ENCODE assay signal across 14 cellular contexts in genomic region chr7:35839860-35840854, GRCh38. TPM values are rescaled to one million over a fixed set of nuclear protein-coding genes. Genes with fewer than 3 reads are reported as not detected.
DNase-seq lines count a peak whose midpoint lies in the region; ATAC-seq, FAIRE-seq and TF ChIP-seq lines count a peak whose summit lies in the region.
"Had no signal": no experiment of that assay in that cellular context is flagged by ENCODE, and none has a peak within 500 bp of the region (broad histone marks: within the 10 kb centered on the region; RNA-seq: fewer than 3 reads in every experiment).

No MANE protein-coding gene starts in this region.

- in situ Hi-C loops in Panc1 (cut with HindIII; ENCODE audit: low pct_unique_long_range_greater_than_20kb, low sequenced_read_pairs): no loop called here

- no peak overlapping the region for H3K4me2 ChIP-seq in MM.1S (ENCODE audit: low read depth, low read length)
- H3K4me2 ChIP-seq: neural progenitor cell had no signal

- H3K27me3 Mint-ChIP-seq in activated naive CD8-positive, alpha-beta T cell treated with anti-CD3 and anti-CD28 coated beads, Interleukin-2, amount 50 U/mL, for 24 hours: no peaks in the 10 kb centered on the region
- no peaks in the 10 kb centered on the region for H3K27me3 Mint-ChIP-seq in activated naive CD8-positive, alpha-beta T cell treated with anti-CD3 and anti-CD28 coated beads for 36 hours
- H3K27me3 Mint-ChIP-seq in activated naive CD4-positive, alpha-beta T cell treated with anti-CD3 and anti-CD28 coated beads, Interleukin-2, amount 10 ng/mL, durations not matched to agents 7 days and 5 days: no peaks in the 10 kb centered on the region
- H3K27me3 Mint-ChIP-seq: activated B cell treated with CpG ODN at 0.5 μM for 24 hours had no signal

- TF ChIP-seq CTCF in Panc1 (IDR thresholded peaks at IDR 0.05) (peak; percentile 19; the same call in 1 of the 2 replicates), epithelial cell of esophagus (IDR thresholded peaks at IDR 0.05; ENCODE audit: insufficient read depth, low read depth, low read length, missing control alignments) (no peak), MM.1S (IDR thresholded peaks at IDR 0.05; ENCODE audit: low read length) (no peak)

- H3K27me3 ChIP-seq in Panc1 (ENCODE audit: control insufficient read depth, insufficient read depth, low read length): no peaks in the 10 kb centered on the region
- H3K27me3 ChIP-seq in MM.1S (replicated peaks; ENCODE audit: insufficient read depth, low read length): no peaks in the 10 kb centered on the region
- H3K27me3 ChIP-seq: neural progenitor cell, suprapubic skin had no signal

- H3K27ac Mint-ChIP-seq in activated naive CD8-positive, alpha-beta T cell treated with anti-CD3 and anti-CD28 coated beads, Interleukin-2, amount 50 U/mL, for 24 hours: peak overlapping the region; percentile 35
- no peak overlapping the region for H3K27ac Mint-ChIP-seq in activated naive CD8-positive, alpha-beta T cell treated with anti-CD3 and anti-CD28 coated beads for 36 hours
- H3K27ac Mint-ChIP-seq in activated naive CD4-positive, alpha-beta T cell treated with anti-CD3 and anti-CD28 coated beads, Interleukin-2, amount 10 ng/mL, durations not matched to agents 7 days and 5 days: no peak overlapping the region
- H3K27ac Mint-ChIP-seq: activated B cell treated with CpG ODN at 0.5 μM for 24 hours, neural progenitor cell had no signal

- H3K79me2 ChIP-seq in MM.1S (ENCODE audit: low read length): peaks cover 93% of the 10 kb centered on the region

- H3K4me1 Mint-ChIP-seq in activated naive CD8-positive, alpha-beta T cell treated with anti-CD3 and anti-CD28 coated beads, Interleukin-2, amount 50 U/mL, for 24 hours: peaks cover 28% of the 10 kb centered on the region
- H3K4me1 Mint-ChIP-seq in activated naive CD8-positive, alpha-beta T cell treated with anti-CD3 and anti-CD28 coated beads for 36 hours: peaks cover 29% of the 10 kb centered on the region
- peaks cover 2% of the 10 kb centered on the region for H3K4me1 Mint-ChIP-seq in activated naive CD4-positive, alpha-beta T cell treated with anti-CD3 and anti-CD28 coated beads, Interleukin-2, amount 10 ng/mL, durations not matched to agents 7 days and 5 days
- H3K4me1 Mint-ChIP-seq: neural progenitor cell had no signal

- H3K36me3 Mint-ChIP-seq in activated naive CD8-positive, alpha-beta T cell treated with anti-CD3 and anti-CD28 coated beads, Interleukin-2, amount 50 U/mL, for 24 hours (ENCODE audit: low read depth): peaks cover 43% of the 10 kb centered on the region
- peaks cover 30% of the 10 kb centered on the region for H3K36me3 Mint-ChIP-seq in activated naive CD8-positive, alpha-beta T cell treated with anti-CD3 and anti-CD28 coated beads for 36 hours
- peaks cover 31% of the 10 kb centered on the region for H3K36me3 Mint-ChIP-seq in activated naive CD4-positive, alpha-beta T cell treated with anti-CD3 and anti-CD28 coated beads, Interleukin-2, amount 10 ng/mL, durations not matched to agents 7 days and 5 days

- no peak for FAIRE-seq in urothelium cell line (lab: Jason Lieb, UNC)
- FAIRE-seq: kidney had no signal

- POLR2A ChIA-PET in Panc1 (lab: Charles Lee): no interaction called here

- intact Hi-C loops in Panc1 (cut with micrococcal nuclease; ENCODE audit: unreplicated experiment): no loop called here

- H3K9me2 ChIP-seq in MM.1S (replicated peaks; ENCODE audit: insufficient read depth, low read length): no peaks in the 10 kb centered on the region

- BruUV-seq in Panc1 (replicated peaks; lab: Mats Ljungman, UMichigan): no TSS peak

- no peak for DNase-seq in activated naive CD8-positive, alpha-beta T cell treated with anti-CD3 and anti-CD28 coated beads, Interleukin-2, amount 50 U/mL, for 24 hours
- DNase-seq in activated naive CD8-positive, alpha-beta T cell treated with anti-CD3 and anti-CD28 coated beads for 36 hours: no peak
- peak; percentile 35 for DNase-seq in Panc1 (ENCODE audit: low read depth, low spot score)
- DNase-seq in epithelial cell of esophagus (ENCODE audit: low read depth): peak; percentile 42
- peak; percentile 12 for DNase-seq in urothelium cell line (ENCODE audit: low spot score)
- DNase-seq in MM.1S: no peak
- DNase-seq in activated naive CD4-positive, alpha-beta T cell treated with anti-CD3 and anti-CD28 coated beads, Interleukin-2, amount 10 ng/mL, durations not matched to agents 7 days and 5 days: no peak
- DNase-seq in T-helper 1 cell: no peak
- DNase-seq: activated B cell treated with CpG ODN at 0.5 μM for 24 hours; C1 segment of cervical spinal cord; kidney; stimulated activated CD4-positive, alpha-beta T cell treated with anti-CD3 and anti-CD28 coated beads, Interleukin-4, amount 100 ng/mL, for 1 hour had no signal

- H3K4me1 ChIP-seq in Panc1 (ENCODE audit: control insufficient read depth, insufficient read depth, low read length) (peaks cover 3% of the 10 kb centered on the region; the same call in 1 of the 2 replicates), MM.1S (ENCODE audit: low read length) (no peaks in the 10 kb centered on the region)

- H3K27ac ChIP-seq in Panc1 (ENCODE audit: low read length) (no peak overlapping the region), MM.1S (ENCODE audit: low read length) (no peak overlapping the region)
- H3K27ac ChIP-seq: neural progenitor cell, suprapubic skin had no signal

- H3F3A ChIP-seq in MM.1S (ENCODE audit: insufficient read depth, low read length): no peaks in the 10 kb centered on the region; the same call in 1 of the 2 replicates

- H3K4me3 Mint-ChIP-seq in activated naive CD8-positive, alpha-beta T cell treated with anti-CD3 and anti-CD28 coated beads, Interleukin-2, amount 50 U/mL, for 24 hours: no peak overlapping the region
- no peak overlapping the region for H3K4me3 Mint-ChIP-seq in activated naive CD8-positive, alpha-beta T cell treated with anti-CD3 and anti-CD28 coated beads for 36 hours
- no peak overlapping the region for H3K4me3 Mint-ChIP-seq in activated naive CD4-positive, alpha-beta T cell treated with anti-CD3 and anti-CD28 coated beads, Interleukin-2, amount 10 ng/mL, durations not matched to agents 7 days and 5 days
- H3K4me3 Mint-ChIP-seq: activated B cell treated with CpG ODN at 0.5 μM for 24 hours, neural progenitor cell had no signal

- peak; percentile 46 for ATAC-seq in activated naive CD8-positive, alpha-beta T cell treated with anti-CD3 and anti-CD28 coated beads, Interleukin-2, amount 50 U/mL, for 24 hours
- peak; percentile 82 for ATAC-seq in Panc1

- no peak overlapping the region for H2AFZ ChIP-seq in MM.1S (ENCODE audit: low read length)
- H2AFZ ChIP-seq: neural progenitor cell had no signal

- no peak overlapping the region for H3K9ac ChIP-seq in MM.1S (ENCODE audit: low read length)
- H3K9ac ChIP-seq: neural progenitor cell had no signal

- H3K9me3 ChIP-seq in Panc1 (ENCODE audit: control insufficient read depth, insufficient read depth, low read depth, low read length) (no peaks in the 10 kb centered on the region), MM.1S (replicated peaks; ENCODE audit: insufficient read depth, low read length) (no peaks in the 10 kb centered on the region)
- H3K9me3 ChIP-seq: suprapubic skin had no signal

- H3K36me3 ChIP-seq in Panc1 (ENCODE audit: control insufficient read depth, insufficient read depth, low read length) (peaks cover 11% of the 10 kb centered on the region), MM.1S (replicated peaks; ENCODE audit: insufficient read depth, low read length) (peaks cover 3% of the 10 kb centered on the region; the same call in 1 of the 2 replicates)
- H3K36me3 ChIP-seq: neural progenitor cell had no signal

- no peak overlapping the region for H3K4me3 ChIP-seq in Panc1 (ENCODE audit: low read depth in 2 of 2, low read length in 2 of 2)
- H3K4me3 ChIP-seq in epithelial cell of esophagus (ENCODE audit: low read length): no peak overlapping the region
- H3K4me3 ChIP-seq in MM.1S (ENCODE audit: low read length): no peak overlapping the region
- H3K4me3 ChIP-seq: neural progenitor cell, suprapubic skin had no signal

- peaks cover 7% of the 10 kb centered on the region; the same call in 1 of the 2 replicates for H4K20me1 ChIP-seq in MM.1S (ENCODE audit: insufficient read depth, low read length)

- CTCF ChIA-PET in Panc1 (lab: Charles Lee): interaction anchor here (0.6 kb wide), 1 partner anchor 25 kb away, joined by 6 read pairs; no protein-coding TSS in a partner anchor
- CTCF ChIA-PET in activated naive CD4-positive, alpha-beta T cell treated with anti-CD3 and anti-CD28 coated beads, Interleukin-2, amount 10 ng/mL, durations not matched to agents 7 days and 5 days (lab: Charles Lee): no interaction called here

- no peaks in the 10 kb centered on the region for H3K9me3 Mint-ChIP-seq in activated naive CD8-positive, alpha-beta T cell treated with anti-CD3 and anti-CD28 coated beads, Interleukin-2, amount 50 U/mL, for 24 hours
- H3K9me3 Mint-ChIP-seq in activated naive CD8-positive, alpha-beta T cell treated with anti-CD3 and anti-CD28 coated beads for 36 hours: no peaks in the 10 kb centered on the region
- no peaks in the 10 kb centered on the region for H3K9me3 Mint-ChIP-seq in activated naive CD4-positive, alpha-beta T cell treated with anti-CD3 and anti-CD28 coated beads, Interleukin-2, amount 10 ng/mL, durations not matched to agents 7 days and 5 days
- H3K9me3 Mint-ChIP-seq: activated B cell treated with CpG ODN at 0.5 μM for 24 hours, neural progenitor cell had no signal

RNA-seq across cellular contexts. Expression of gene SEPTIN7, which starts 39.3 kb away (rescaled TPM):
- total RNA-seq in activated naive CD8-positive, alpha-beta T cell treated with anti-CD3 and anti-CD28 coated beads for 36 hours: 100 to 1,000 TPM; 245 to 256 TPM
- 292 TPM for total RNA-seq in Panc1 (2021; ENCODE audit: unreplicated experiment)
- polyA plus RNA-seq in Panc1 (2012; ENCODE audit: insufficient read length): 201 TPM

Comparison
In these comparisons a context has a peak if more than half of its experiments do, and no peak if none do; other contexts are left out.
1. DNase-seq: peak in Panc1 (single experiment), epithelial cell of esophagus (single experiment) and urothelium cell line (single experiment); none in activated naive CD8-positive, alpha-beta T cell treated with anti-CD3 and anti-CD28 coated beads, Interleukin-2, amount 50 U/mL, for 24 hours (single experiment), activated naive CD8-positive, alpha-beta T cell treated with anti-CD3 and anti-CD28 coated beads for 36 hours (single experiment), MM.1S (single experiment), activated naive CD4-positive, alpha-beta T cell treated with anti-CD3 and anti-CD28 coated beads, Interleukin-2, amount 10 ng/mL, durations not matched to agents 7 days and 5 days (single experiment) and T-helper 1 cell (0 of 5).